ENCODE assay signal across 33 cellular contexts in the genomic region with DNA sequence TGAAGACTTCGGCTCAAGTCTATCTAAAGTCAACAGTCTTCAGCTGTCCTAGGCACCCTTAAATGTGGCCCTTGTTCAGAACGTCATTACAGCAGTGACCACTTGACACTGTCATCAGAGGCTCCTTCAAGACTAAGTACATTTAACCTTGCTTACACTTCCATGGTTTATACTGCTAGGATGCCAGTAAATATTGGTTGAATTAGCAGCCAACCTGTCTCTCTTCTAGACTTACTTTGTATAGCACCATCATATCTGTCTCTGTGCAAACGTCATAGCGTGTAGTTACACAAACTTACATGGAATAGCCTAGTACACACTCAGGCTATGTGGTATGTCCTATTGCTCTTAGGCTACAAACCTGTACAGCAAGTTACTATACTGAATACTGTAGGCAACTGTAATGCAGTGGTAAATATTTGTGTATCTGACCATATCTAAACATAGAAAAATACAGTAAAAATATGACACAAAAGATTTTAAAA. TPM values are rescaled to one million over a fixed set of nuclear protein-coding genes. Genes with fewer than 3 reads are reported as not detected.
DNase-seq lines count a peak whose midpoint lies in the region; ATAC-seq, FAIRE-seq and TF ChIP-seq lines count a peak whose summit lies in the region.
"Had no signal": no experiment of that assay in that cellular context is flagged by ENCODE, and none has a peak within 500 bp of the region (broad histone marks: within the 10 kb centered on the region; RNA-seq: fewer than 3 reads in every experiment).

No MANE protein-coding gene starts in this region.

- no peaks in the 10 kb centered on the region for H3K9me3 ChIP-seq in mammary epithelial cell (replicated peaks; ENCODE audit: insufficient read depth, low read length)
- H3K9me3 ChIP-seq in K562 (replicated peaks; ENCODE audit: control insufficient read depth, insufficient read depth, low read depth, low read length): no peaks in the 10 kb centered on the region
- H3K9me3 ChIP-seq: mucosa of descending colon, ovary, SJCRH30 had no signal

- WGBS in mammary epithelial cell (ENCODE audit: low coverage, missing lambda C conversion rate): 85% methylated on average over 4 of the region's 4 CpGs
- 65% methylated on average over 4 of the region's 4 CpGs for whole genome bisulfite sequencing in K562 (ENCODE audit: insufficient coverage, low coverage, missing lambda C conversion rate)

- peak overlapping the region; percentile 42 for H3K27ac Mint-ChIP-seq in MCF 10A (ENCODE audit: low read depth, unreplicated experiment)
- H3K27ac Mint-ChIP-seq in type B pancreatic cell: peak overlapping the region; percentile 2
- H3K27ac Mint-ChIP-seq: activated CD4-positive, alpha-beta T cell treated with anti-CD3 and anti-CD28 coated beads, Interleukin-2, amount 10 ng/mL, durations not matched to agents 24 days and 14 days; CD4-positive, CD25-positive, alpha-beta regulatory T cell; stimulated activated effector memory CD8-positive, alpha-beta T cell treated with anti-CD3 and anti-CD28 coated beads, Interleukin-12 subunit alpha, Interleukin-12 subunit beta, amount 100 ng/mL, for 72 hours had no signal

- H3K36me3 Mint-ChIP-seq in MCF 10A (ENCODE audit: insufficient read depth, unreplicated experiment): peaks cover 91% of the 10 kb centered on the region
- peaks cover 15% of the 10 kb centered on the region for H3K36me3 Mint-ChIP-seq in type B pancreatic cell
- H3K36me3 Mint-ChIP-seq: stimulated activated effector memory CD8-positive, alpha-beta T cell treated with anti-CD3 and anti-CD28 coated beads, Interleukin-12 subunit alpha, Interleukin-12 subunit beta, amount 100 ng/mL, for 72 hours had no signal

- H3K9me1 ChIP-seq in K562 (ENCODE audit: control insufficient read depth, insufficient read depth, low read length): peaks cover 4% of the 10 kb centered on the region

- no peak for DNase-seq in MCF 10A (ENCODE audit: unreplicated experiment)
- no peak for DNase-seq in mammary epithelial cell
- no peak for DNase-seq in K562 (ENCODE audit: extremely low read depth in 1 of 4, low spot score in 3 of 4)
- no peak for DNase-seq in left colon
- no peak for DNase-seq in type B pancreatic cell (ENCODE audit: extremely low spot score, unreplicated experiment)
- no peak for DNase-seq in stimulated activated CD4-positive, alpha-beta T cell treated with anti-CD3 and anti-CD28 coated beads, Interleukin-12 subunit alpha, Interleukin-12 subunit beta, amount 100 ng/mL, for 4 hours
- DNase-seq: activated CD4-positive, alpha-beta T cell treated with anti-CD3 and anti-CD28 coated beads, Interleukin-2, amount 10 ng/mL, durations not matched to agents 24 days and 14 days; activated naive CD4-positive, alpha-beta T cell treated with Interleukin-2 at 50 U/mL for 16 hours; activated T-cell treated with anti-CD3 and anti-CD28 coated beads, Interleukin-2, amount 50 U/mL, for 48 hours; brain microvascular endothelial cell; CD4-positive, CD25-positive, alpha-beta regulatory T cell; effector CD8-positive, alpha-beta T cell; EL; foreskin keratinocyte; GOT3; mucosa of descending colon; NCI-H1048; NCI-H1694; NCI-H2171; NK-92 treated with Interleukin-12 subunit alpha and Interleukin-12 subunit beta, amount 100 ng/mL, for 24 hours; ovary; SJCRH30; stimulated activated CD4-positive, alpha-beta T cell treated with anti-CD3 and anti-CD28 coated beads, Interleukin-4, amount 100 ng/mL, for 24 hours; substantia nigra; T1000 had no signal

- H3K9ac ChIP-seq in mammary epithelial cell (ENCODE audit: insufficient read depth, low read length) (no peak overlapping the region), K562 (ENCODE audit: insufficient read depth in 1 of 2, low read depth in 2 of 2, low read length in 2 of 2) (no peak overlapping the region)

- dilution Hi-C loops in mammary epithelial cell (cut with HindIII; ENCODE audit: low sequenced_read_pairs): no loop called here

- POLR2A ChIA-PET in MCF 10A (lab: Yijun Ruan, JAX): interaction anchor here (1.0 to 16.2 kb wide), 6 partner anchors 10 to 58 kb away, joined by 4 to 409 read pairs (median 22); partner anchors contain the start of genes C11orf91 and CD59
- POLR2A ChIA-PET in K562 (lab: Yijun Ruan, JAX): interaction anchor here (0.9 to 3.3 kb wide), 3 partner anchors 13 to 29 kb away, joined by 3 to 18 read pairs (median 3); partner anchors contain the start of gene CD59

- TF ChIP-seq EP300 in K562 (IDR thresholded peaks at IDR 0.05; ENCODE audit: low read length): no peak

- peaks cover 68% of the 10 kb centered on the region for H3K36me3 ChIP-seq in mammary epithelial cell (ENCODE audit: insufficient read depth, low read length)
- peaks cover 87% of the 10 kb centered on the region for H3K36me3 ChIP-seq in K562 (ENCODE audit: control insufficient read depth, insufficient read depth, low read length)
- H3K36me3 ChIP-seq: ovary had no signal

- H4K20me1 ChIP-seq in mammary epithelial cell (ENCODE audit: insufficient read depth, low read length) (no peaks in the 10 kb centered on the region), K562 (replicated peaks; ENCODE audit: control insufficient read depth, insufficient read depth, low read length) (no peaks in the 10 kb centered on the region)

- H3K27ac ChIP-seq in mammary epithelial cell (ENCODE audit: insufficient read depth, low read depth, low read length) (no peak overlapping the region), K562 (ENCODE audit: extremely low read depth, low read depth, low read length) (no peak overlapping the region)
- H3K27ac ChIP-seq: 22Rv1, brain microvascular endothelial cell, foreskin keratinocyte, ovary, SJCRH30 had no signal

- H3K79me2 ChIP-seq in mammary epithelial cell (ENCODE audit: insufficient read depth, low read length) (peaks cover 89% of the 10 kb centered on the region), K562 (ENCODE audit: control insufficient read depth, insufficient read depth, low read length) (peaks cover 14% of the 10 kb centered on the region; the same call in 1 of the 3 replicates)

- in situ Hi-C loops in mammary epithelial cell (cut with MboI; ENCODE audit: low sequenced_read_pairs in 2 of 2): no loop called here
- in situ Hi-C loops in K562 (cut with MboI): no loop called here

- H3K4me2 ChIP-seq in mammary epithelial cell (ENCODE audit: insufficient read depth, low read depth, low read length) (no peak overlapping the region), K562 (ENCODE audit: insufficient read depth, low read length) (no peak overlapping the region)

- H3K27me3 Mint-ChIP-seq in MCF 10A (ENCODE audit: insufficient read depth, unreplicated experiment) (no peaks in the 10 kb centered on the region), type B pancreatic cell (no peaks in the 10 kb centered on the region)
- H3K27me3 Mint-ChIP-seq: activated CD4-positive, alpha-beta T cell treated with anti-CD3 and anti-CD28 coated beads, Interleukin-2, amount 10 ng/mL, durations not matched to agents 24 days and 14 days; CD4-positive, CD25-positive, alpha-beta regulatory T cell had no signal

- peaks cover 47% of the 10 kb centered on the region for H3K4me1 ChIP-seq in mammary epithelial cell (ENCODE audit: insufficient read depth, low read length)
- H3K4me1 ChIP-seq in K562 (replicated peaks in 1 of 2; ENCODE audit: control insufficient read depth in 2 of 2, insufficient read depth in 2 of 2, low read length in 2 of 2): peaks cover 0 to 4% of the 10 kb centered on the region in 2 experiments; a peak in 3 of 5 replicates

- no peak for TF ChIP-seq CTCF in MCF 10A (IDR thresholded peaks at IDR 0.05; ENCODE audit: unreplicated experiment)
- TF ChIP-seq CTCF in mammary epithelial cell (conservative IDR thresholded peaks at IDR 0.05 in 1 of 2, IDR thresholded peaks at IDR 0.05 in 1 of 2; ENCODE audit: extremely low read depth in 1 of 2, insufficient read depth in 1 of 2, low read depth in 1 of 2, low read length in 2 of 2): no peak
- TF ChIP-seq CTCF in K562 (IDR thresholded peaks at IDR 0.05 in 2 of 3, conservative IDR thresholded peaks at IDR 0.05 in 1 of 3; ENCODE audit: insufficient read depth in 2 of 3, low read depth in 1 of 3, low read length in 3 of 3): no peak
- no peak for TF ChIP-seq CTCF in type B pancreatic cell (conservative IDR thresholded peaks at IDR 0.05)

- TF ChIP-seq POLR2A in K562 (conservative IDR thresholded peaks at IDR 0.05): no peak

- no peaks in the 10 kb centered on the region for H3K27me3 ChIP-seq in mammary epithelial cell (ENCODE audit: insufficient read depth, low read length)
- H3K27me3 ChIP-seq in K562 (ENCODE audit: control insufficient read depth in 2 of 2, insufficient read depth in 2 of 2, low read length in 2 of 2): no peaks in the 10 kb centered on the region
- H3K27me3 ChIP-seq: brain microvascular endothelial cell, foreskin keratinocyte, ovary, SJCRH30 had no signal

- H3K4me3 ChIP-seq in mammary epithelial cell (replicated peaks in 1 of 3; ENCODE audit: insufficient read depth in 1 of 3, low read depth in 2 of 3, low read length in 3 of 3) (no peak overlapping the region), K562 (no peak overlapping the region)
- H3K4me3 ChIP-seq: GM12878, mucosa of descending colon, ovary, SJCRH30 had no signal

- peak; percentile 48 for ATAC-seq in K562
- ATAC-seq in left colon: peak; percentile 24
- ATAC-seq in GM18907 (IDR thresholded peaks at IDR 0.05; ENCODE audit: unreplicated experiment): no peak
- ATAC-seq in GM18873 (IDR thresholded peaks at IDR 0.05; ENCODE audit: low FRiP score, unreplicated experiment): no peak
- ATAC-seq: foreskin keratinocyte; GM12878; stimulated activated effector memory CD8-positive, alpha-beta T cell treated with anti-CD3 and anti-CD28 coated beads, Interleukin-12 subunit alpha, Interleukin-12 subunit beta, amount 100 ng/mL, for 72 hours had no signal

- BruUV-seq in MCF 10A (replicated peaks; lab: Mats Ljungman, UMichigan) (no TSS peak), mammary epithelial cell (replicated peaks; lab: Mats Ljungman, UMichigan) (no TSS peak), K562 (replicated peaks; lab: Mats Ljungman, UMichigan) (no TSS peak)

- H3K4me1 Mint-ChIP-seq in MCF 10A (ENCODE audit: insufficient read depth, unreplicated experiment): peaks cover 20% of the 10 kb centered on the region
- H3K4me1 Mint-ChIP-seq in type B pancreatic cell (ENCODE audit: unreplicated experiment): no peaks in the 10 kb centered on the region
- H3K4me1 Mint-ChIP-seq: activated CD4-positive, alpha-beta T cell treated with anti-CD3 and anti-CD28 coated beads, Interleukin-2, amount 10 ng/mL, durations not matched to agents 24 days and 14 days; stimulated activated effector memory CD8-positive, alpha-beta T cell treated with anti-CD3 and anti-CD28 coated beads, Interleukin-12 subunit alpha, Interleukin-12 subunit beta, amount 100 ng/mL, for 72 hours had no signal

- no peak for TF ChIP-seq RAD21 in K562 (CRISPR knock-in tag; conservative IDR thresholded peaks at IDR 0.05 in 1 of 2, IDR thresholded peaks at IDR 0.05 in 1 of 2)

- H3K4me3 Mint-ChIP-seq in MCF 10A (ENCODE audit: unreplicated experiment) (no peak overlapping the region), type B pancreatic cell (no peak overlapping the region)
- H3K4me3 Mint-ChIP-seq: activated CD4-positive, alpha-beta T cell treated with anti-CD3 and anti-CD28 coated beads, Interleukin-2, amount 10 ng/mL, durations not matched to agents 24 days and 14 days; CD4-positive, CD25-positive, alpha-beta regulatory T cell; nephron; stimulated activated effector memory CD8-positive, alpha-beta T cell treated with anti-CD3 and anti-CD28 coated beads, Interleukin-12 subunit alpha, Interleukin-12 subunit beta, amount 100 ng/mL, for 72 hours had no signal

- H2AFZ ChIP-seq in mammary epithelial cell (ENCODE audit: low read depth, low read length) (no peak overlapping the region), K562 (ENCODE audit: low read depth, low read length) (no peak overlapping the region)

- H3K9me3 Mint-ChIP-seq in MCF 10A (ENCODE audit: unreplicated experiment): no peaks in the 10 kb centered on the region
- H3K9me3 Mint-ChIP-seq in type B pancreatic cell: no peaks in the 10 kb centered on the region
- H3K9me3 Mint-ChIP-seq: activated CD4-positive, alpha-beta T cell treated with anti-CD3 and anti-CD28 coated beads, Interleukin-2, amount 10 ng/mL, durations not matched to agents 24 days and 14 days; CD4-positive, CD25-positive, alpha-beta regulatory T cell; nephron; stimulated activated effector memory CD8-positive, alpha-beta T cell treated with anti-CD3 and anti-CD28 coated beads, Interleukin-12 subunit alpha, Interleukin-12 subunit beta, amount 100 ng/mL, for 72 hours had no signal

- CTCF ChIA-PET in MCF 10A (lab: Yijun Ruan, JAX): interaction anchor here (0.7 to 5.2 kb wide), 9 partner anchors 10 to 341 kb away, joined by 3 to 85 read pairs (median 3); partner anchors contain the start of gene CD59
- CTCF ChIA-PET in mammary epithelial cell (lab: Charles Lee; ENCODE audit: low non-redundant PET): interaction anchor here (0.6 kb wide), 2 partner anchors 23 to 440 kb away, joined by 3 read pairs; no protein-coding TSS in a partner anchor
- CTCF ChIA-PET in K562 (lab: Yijun Ruan, JAX; ENCODE audit: low intra/inter-chr PET ratio): no interaction called here

- no peak for FAIRE-seq in K562 (lab: Jason Lieb, UNC)
- FAIRE-seq: colon, GM12878, urothelium cell line had no signal

- intact Hi-C loops in MCF 10A (cut with micrococcal nuclease) (no loop called here), mammary epithelial cell (cut with micrococcal nuclease) (no loop called here), K562 (cut with micrococcal nuclease) (no loop called here), left colon (cut with DNase I, micrococcal nuclease) (no loop called here)

RNA-seq across cellular contexts. Expression of gene C11orf91, which starts 13.3 kb away (rescaled TPM):
- total RNA-seq in MCF 10A (2022): 2.8 and 2.9 TPM in 2 replicates
- total RNA-seq in mammary epithelial cell: 1 to 10 TPM in 1 of 2 donors, not detected in 1; 7.6 TPM
- 0.08 TPM for polyA plus RNA-seq in mammary epithelial cell
- not detected for polyA minus RNA-seq in mammary epithelial cell
- not detected in 2 replicates for total RNA-seq in K562 (2011; cell fraction: chromatin; rRNA removed; ENCODE audit: low replicate concordance)
- total RNA-seq in K562 (2011; cell fraction: nucleolus; rRNA removed): not detected in 2 replicates
- total RNA-seq in K562 (2011; cell fraction: nucleoplasm; rRNA removed): not detected in 2 replicates
- not detected in 2 replicates for total RNA-seq in K562 (2014; rRNA removed)
- total RNA-seq in K562 (2014; rRNA removed; fragmentation: Illumina TruSeq; extraction: Trizol): not detected in 2 replicates
- total RNA-seq in K562 (2015; rRNA removed; fragmentation: Illumina TruSeq; extraction: Trizol): not detected in 2 replicates
- not detected in 2 replicates for total RNA-seq in K562 (2021)
- not detected in 2 replicates for polyA plus RNA-seq in K562 (2011; rRNA removed)
- not detected in 2 replicates for polyA plus RNA-seq in K562 (2011; cell fraction: cytosol; rRNA removed)
- not detected in 2 replicates for polyA plus RNA-seq in K562 (2011; cell fraction: nucleus; rRNA removed)
- polyA plus RNA-seq in K562 (2012): not detected in 2 replicates
- not detected in 2 replicates for polyA plus RNA-seq in K562 (2014; fragmentation: Illumina TruSeq; extraction: Trizol)
- polyA plus RNA-seq in K562 (2014; fragmentation: Nextera tagmentation; extraction: Ambion mirVana): not detected
- not detected in 2 replicates for polyA plus RNA-seq in K562 (2014; rRNA removed)
- polyA minus RNA-seq in K562 (2011; rRNA and poly(A)+ RNA removed): not detected in 2 replicates
- not detected in 2 replicates for polyA minus RNA-seq in K562 (2011; cell fraction: cytosol; rRNA and poly(A)+ RNA removed)
- not detected in 2 replicates for polyA minus RNA-seq in K562 (2011; cell fraction: nucleus; rRNA and poly(A)+ RNA removed)
- total RNA-seq in left colon: not detected
- total RNA-seq in type B pancreatic cell (ENCODE audit: low replicate concordance): not detected in 2 replicates
- total RNA-seq: CD4-positive, CD25-positive, alpha-beta regulatory T cell; GM12878; SJCRH30 had no signal
- polyA plus RNA-seq: CD4-positive, CD25-positive, alpha-beta regulatory T cell; GM12878; ovary had no signal

RNA-seq across cellular contexts. Expression of gene CD59, which starts 22.3 kb away (rescaled TPM):
- 597 and 618 TPM in 2 replicates for total RNA-seq in MCF 10A (2022)
- 1,000 to 10,000 TPM; 1,038 to 1,326 TPM for total RNA-seq in mammary epithelial cell
- polyA plus RNA-seq in mammary epithelial cell: 1,397 TPM
- 796 TPM for polyA minus RNA-seq in mammary epithelial cell
- 143 and 169 TPM in 2 replicates for total RNA-seq in K562 (2011; cell fraction: chromatin; rRNA removed; ENCODE audit: low replicate concordance)
- total RNA-seq in K562 (2011; cell fraction: nucleolus; rRNA removed): 151 TPM in 2 replicates
- total RNA-seq in K562 (2011; cell fraction: nucleoplasm; rRNA removed): 143 and 167 TPM in 2 replicates
- total RNA-seq in K562 (2014; rRNA removed): 38.1 and 59.9 TPM in 2 replicates
- total RNA-seq in K562 (2014; rRNA removed; fragmentation: Illumina TruSeq; extraction: Trizol): 155 and 191 TPM in 2 replicates
- total RNA-seq in K562 (2015; rRNA removed; fragmentation: Illumina TruSeq; extraction: Trizol): 95.2 and 104 TPM in 2 replicates
- 171 and 173 TPM in 2 replicates for total RNA-seq in K562 (2021)
- polyA plus RNA-seq in K562 (2011; rRNA removed): 235 and 338 TPM in 2 replicates
- 175 and 195 TPM in 2 replicates for polyA plus RNA-seq in K562 (2011; cell fraction: cytosol; rRNA removed)
- polyA plus RNA-seq in K562 (2011; cell fraction: nucleus; rRNA removed): 82.1 and 94.2 TPM in 2 replicates
- polyA plus RNA-seq in K562 (2012): 117 and 172 TPM in 2 replicates
- 218 and 230 TPM in 2 replicates for polyA plus RNA-seq in K562 (2014; fragmentation: Illumina TruSeq; extraction: Trizol)
- 100 to 1,000 TPM; 283 to 287 TPM for polyA plus RNA-seq in K562 (2014; fragmentation: Nextera tagmentation; extraction: Ambion mirVana)
- 125 and 146 TPM in 2 replicates for polyA plus RNA-seq in K562 (2014; rRNA removed)
- 172 and 217 TPM in 2 replicates for polyA minus RNA-seq in K562 (2011; rRNA and poly(A)+ RNA removed)
- 39.2 and 67.7 TPM in 2 replicates for polyA minus RNA-seq in K562 (2011; cell fraction: cytosol; rRNA and poly(A)+ RNA removed)
- 23.2 and 27.7 TPM in 2 replicates for polyA minus RNA-seq in K562 (2011; cell fraction: nucleus; rRNA and poly(A)+ RNA removed)
- 100 to 1,000 TPM; 271 to 585 TPM for total RNA-seq in left colon
- 204 and 292 TPM in 2 replicates for total RNA-seq in type B pancreatic cell (ENCODE audit: low replicate concordance)

Comparison
In these comparisons a context has a peak if more than half of its experiments do, and no peak if none do; other contexts are left out.
1. ATAC-seq: peak in K562 (single experiment) and left colon (single experiment); none in GM18907 (single experiment) and GM18873 (single experiment).